Comparison of ENCODE assay signal across 1 cellular context in genomic region chr1:218494000-218494399, GRCh38.
TF ChIP-seq lines count a peak whose summit lies in the region.

No MANE protein-coding gene starts in this region.

TF ChIP-seq in H1, 55 proteins besides CTCF, POLR2A, EP300 and RAD21:
- no peak for TF ChIP-seq SP1 (IDR thresholded peaks at IDR 0.05; ENCODE audit: low read depth, low read length)
- TF ChIP-seq JUN (IDR thresholded peaks at IDR 0.05; ENCODE audit: low read depth, low read length) = no peak
- no peak for TF ChIP-seq SIX5 (IDR thresholded peaks at IDR 0.05; ENCODE audit: low read depth, low read length)
- no peak for TF ChIP-seq SAP30 (IDR thresholded peaks at IDR 0.05; ENCODE audit: insufficient read depth, insufficient replicate concordance, low read length)
- TF ChIP-seq, protein P1, sequence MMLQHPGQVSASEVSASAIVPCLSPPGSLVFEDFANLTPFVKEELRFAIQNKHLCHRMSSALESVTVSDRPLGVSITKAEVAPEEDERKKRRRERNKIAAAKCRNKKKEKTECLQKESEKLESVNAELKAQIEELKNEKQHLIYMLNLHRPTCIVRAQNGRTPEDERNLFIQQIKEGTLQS (IDR thresholded peaks at IDR 0.05; ENCODE audit: insufficient read depth, low read depth, low read length) = no peak
- no peak for TF ChIP-seq EZH2 (IDR thresholded peaks at IDR 0.05; ENCODE audit: low read depth, low read length, severe bottlenecking)
- TF ChIP-seq CBX5 (IDR thresholded peaks at IDR 0.05; ENCODE audit: low read depth, low read length) = no peak
- no peak for TF ChIP-seq BACH1 (IDR thresholded peaks at IDR 0.05; ENCODE audit: low read length)
- no peak for TF ChIP-seq RBBP5 (IDR thresholded peaks at IDR 0.05; ENCODE audit: borderline replicate concordance, low read depth, low read length)
- TF ChIP-seq CHD2 (IDR thresholded peaks at IDR 0.05; ENCODE audit: low read length) = no peak
- TF ChIP-seq NRF1 (IDR thresholded peaks at IDR 0.05; ENCODE audit: low read depth, low read length) = no peak
- no peak for TF ChIP-seq KDM5A (IDR thresholded peaks at IDR 0.05; ENCODE audit: low read length)
- no peak for TF ChIP-seq HDAC6 (IDR thresholded peaks at IDR 0.05; ENCODE audit: low read depth, low read length)
- TF ChIP-seq, protein P2, sequence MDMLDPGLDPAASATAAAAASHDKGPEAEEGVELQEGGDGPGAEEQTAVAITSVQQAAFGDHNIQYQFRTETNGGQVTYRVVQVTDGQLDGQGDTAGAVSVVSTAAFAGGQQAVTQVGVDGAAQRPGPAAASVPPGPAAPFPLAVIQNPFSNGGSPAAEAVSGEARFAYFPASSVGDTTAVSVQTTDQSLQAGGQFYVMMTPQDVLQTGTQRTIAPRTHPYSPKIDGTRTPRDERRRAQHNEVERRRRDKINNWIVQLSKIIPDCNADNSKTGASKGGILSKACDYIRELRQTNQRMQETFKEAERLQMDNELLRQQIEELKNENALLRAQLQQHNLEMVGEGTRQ (IDR thresholded peaks at IDR 0.05; ENCODE audit: low read length) = no peak
- TF ChIP-seq FOSL1 (IDR thresholded peaks at IDR 0.05; ENCODE audit: insufficient read depth, low read depth, low read length) = no peak
- TF ChIP-seq SUZ12 (IDR thresholded peaks at IDR 0.05; ENCODE audit: low read length) = no peak
